24 cellular contexts compared by ENCODE assay signal in the genomic region with DNA sequence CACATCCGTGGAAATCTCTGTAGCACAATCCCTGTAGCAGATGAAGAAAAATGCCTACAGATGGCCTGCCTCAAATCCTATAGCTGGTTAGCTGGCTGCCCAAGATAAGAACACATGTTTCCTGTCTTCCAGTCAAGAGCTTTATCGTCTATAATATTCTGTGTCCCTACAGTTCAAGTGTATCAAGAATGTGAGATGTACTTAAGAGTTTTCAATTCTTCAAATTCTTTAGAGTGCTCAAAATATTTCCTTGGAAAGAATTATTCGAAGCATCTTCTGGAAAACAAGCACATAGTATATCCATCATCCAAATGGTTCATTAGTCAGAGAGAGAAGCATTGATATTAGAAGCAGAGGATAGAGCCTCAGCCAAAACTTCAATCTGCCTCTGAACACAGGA.
DNase-seq lines count a peak whose midpoint lies in the region; FAIRE-seq and TF ChIP-seq lines count a peak whose summit lies in the region.
"Had no signal": no experiment of that assay in that cellular context is flagged by ENCODE, and none has a peak within 500 bp of the region (broad histone marks: within the 10 kb centered on the region; RNA-seq: fewer than 3 reads in every experiment).

No MANE protein-coding gene starts in this region.

- H3K4me3 ChIP-seq in AG10803 (ENCODE audit: low read length) (no peak overlapping the region), Loucy (ENCODE audit: low read length, poor library complexity, severe bottlenecking) (no peak overlapping the region)
- H3K4me3 ChIP-seq: MG63, neural progenitor cell, thyroid gland had no signal

- intact Hi-C loops in head of caudate nucleus (cut with DNase I), result no loop called here

- no peaks in the 10 kb centered on the region for H3K27me3 Mint-ChIP-seq in T-helper 2 cell treated with Interferon-gamma antibody and Interleukin-4, amounts not matched to agents 5 μg/mL and 100 μg/mL, for 36 hours (ENCODE audit: low read depth)
- H3K27me3 Mint-ChIP-seq: activated naive CD4-positive, alpha-beta T cell treated with anti-CD3 and anti-CD28 coated beads, Interleukin-2, amount 50 U/mL, for 24 hours had no signal

- no peaks in the 10 kb centered on the region for H3F3A ChIP-seq in Loucy (ENCODE audit: low read depth)

- H3K9ac ChIP-seq in Loucy (ENCODE audit: low read depth, low read length, poor library complexity, severe bottlenecking), result no peak overlapping the region
- H3K9ac ChIP-seq: neural progenitor cell had no signal

- no peak for FAIRE-seq in GM19239 (lab: Jason Lieb, UNC)
- FAIRE-seq: kidney had no signal

- H3K4me1 Mint-ChIP-seq in T-helper 2 cell treated with Interferon-gamma antibody and Interleukin-4, amounts not matched to agents 5 μg/mL and 100 μg/mL, for 36 hours (ENCODE audit: low read depth), result peaks cover 29% of the 10 kb centered on the region

- H3K4me3 Mint-ChIP-seq in T-helper 2 cell treated with Interferon-gamma antibody and Interleukin-4, amounts not matched to agents 5 μg/mL and 100 μg/mL, for 36 hours, result no peak overlapping the region
- H3K4me3 Mint-ChIP-seq: activated CD8-positive, alpha-beta T cell treated with anti-CD3 and anti-CD28 coated beads, Interleukin-2, amount 10 ng/mL, durations not matched to agents 7 days and 5 days; activated naive CD4-positive, alpha-beta T cell treated with anti-CD3 and anti-CD28 coated beads, Interleukin-2, amount 50 U/mL, for 24 hours; CD8-positive, alpha-beta T cell; dendritic cell treated with granulocyte-macrophage colony-stimulating factor and Interleukin-4, amounts not matched to agents 40 ng/mL and 50 ng/mL, for 4 days; H9; neural progenitor cell; stimulated activated naive B cell treated with anti-CD40 and anti-IgM and Interleukin-4, amounts not matched to agents 10 μg/mL and 1 μg/mL and 100 μg/mL, for 72 hours; T-helper 1 cell treated with Interleukin-12 subunit alpha and Interleukin-12 subunit beta and Interleukin-4 antibody, amounts not matched to agents 30 μg/mL and 1 μg/mL, for 36 hours had no signal

- H2AFZ ChIP-seq in Loucy (ENCODE audit: low read length), result no peak overlapping the region
- H2AFZ ChIP-seq: neural progenitor cell had no signal

- no peaks in the 10 kb centered on the region for H3K9me3 ChIP-seq in Loucy (ENCODE audit: insufficient read depth, low read depth, low read length)
- H3K9me3 ChIP-seq: MG63, thyroid gland had no signal

- peaks cover 3% of the 10 kb centered on the region for H3K9me3 Mint-ChIP-seq in T-helper 2 cell treated with Interferon-gamma antibody and Interleukin-4, amounts not matched to agents 5 μg/mL and 100 μg/mL, for 36 hours
- H3K9me3 Mint-ChIP-seq: activated naive CD4-positive, alpha-beta T cell treated with anti-CD3 and anti-CD28 coated beads, Interleukin-2, amount 50 U/mL, for 24 hours; CD8-positive, alpha-beta T cell; dendritic cell treated with granulocyte-macrophage colony-stimulating factor and Interleukin-4, amounts not matched to agents 40 ng/mL and 50 ng/mL, for 4 days; H9; stimulated activated naive B cell treated with anti-CD40 and anti-IgM and Interleukin-4, amounts not matched to agents 10 μg/mL and 1 μg/mL and 100 μg/mL, for 72 hours; T-helper 1 cell treated with Interleukin-12 subunit alpha and Interleukin-12 subunit beta and Interleukin-4 antibody, amounts not matched to agents 30 μg/mL and 1 μg/mL, for 36 hours had no signal

- H4K20me1 ChIP-seq in Loucy (ENCODE audit: insufficient read depth, low read length, poor library complexity, severe bottlenecking), result no peaks in the 10 kb centered on the region

- no peaks in the 10 kb centered on the region for H3K36me3 Mint-ChIP-seq in T-helper 2 cell treated with Interferon-gamma antibody and Interleukin-4, amounts not matched to agents 5 μg/mL and 100 μg/mL, for 36 hours (ENCODE audit: low read depth)
- H3K36me3 Mint-ChIP-seq: activated naive CD4-positive, alpha-beta T cell treated with anti-CD3 and anti-CD28 coated beads, Interleukin-2, amount 50 U/mL, for 24 hours; CD8-positive, alpha-beta T cell; neural progenitor cell; stimulated activated naive B cell treated with anti-CD40 and anti-IgM and Interleukin-4, amounts not matched to agents 10 μg/mL and 1 μg/mL and 100 μg/mL, for 72 hours had no signal

- H3K4me2 ChIP-seq in Loucy (ENCODE audit: low read depth, low read length, poor library complexity, severe bottlenecking), result peak overlapping the region; percentile 28
- H3K4me2 ChIP-seq: neural progenitor cell had no signal

- no peaks in the 10 kb centered on the region for H3K36me3 ChIP-seq in Loucy (ENCODE audit: insufficient read depth, low read length)
- H3K36me3 ChIP-seq: MG63, neural progenitor cell, thyroid gland had no signal

- no peak overlapping the region for H3K27ac Mint-ChIP-seq in T-helper 2 cell treated with Interferon-gamma antibody and Interleukin-4, amounts not matched to agents 5 μg/mL and 100 μg/mL, for 36 hours
- H3K27ac Mint-ChIP-seq: activated CD8-positive, alpha-beta T cell treated with anti-CD3 and anti-CD28 coated beads, Interleukin-2, amount 10 ng/mL, durations not matched to agents 7 days and 5 days; activated naive CD4-positive, alpha-beta T cell treated with anti-CD3 and anti-CD28 coated beads, Interleukin-2, amount 50 U/mL, for 24 hours; CD8-positive, alpha-beta T cell; dendritic cell treated with granulocyte-macrophage colony-stimulating factor and Interleukin-4, amounts not matched to agents 40 ng/mL and 50 ng/mL, for 4 days; H9; neural progenitor cell; stimulated activated naive B cell treated with anti-CD40 and anti-IgM and Interleukin-4, amounts not matched to agents 10 μg/mL and 1 μg/mL and 100 μg/mL, for 72 hours; T-helper 1 cell treated with Interleukin-12 subunit alpha and Interleukin-12 subunit beta and Interleukin-4 antibody, amounts not matched to agents 30 μg/mL and 1 μg/mL, for 36 hours had no signal

- TF ChIP-seq CTCF in AG10803 (conservative IDR thresholded peaks at IDR 0.05; ENCODE audit: low read length) (no peak), Loucy (conservative IDR thresholded peaks at IDR 0.05; ENCODE audit: low read length) (no peak)

- no peaks in the 10 kb centered on the region for H3K9me2 ChIP-seq in Loucy (replicated peaks; ENCODE audit: low read depth, low read length)

- no peaks in the 10 kb centered on the region for H3K27me3 ChIP-seq in Loucy (ENCODE audit: insufficient read depth, low read length, poor library complexity, severe bottlenecking)
- H3K27me3 ChIP-seq: neural progenitor cell, thyroid gland had no signal

- peaks cover 39% of the 10 kb centered on the region for H3K4me1 ChIP-seq in Loucy (ENCODE audit: insufficient read depth, low read length, poor library complexity, severe bottlenecking)
- H3K4me1 ChIP-seq: neural progenitor cell, thyroid gland had no signal

- H3K79me2 ChIP-seq in Loucy (ENCODE audit: insufficient read depth, low read length), result no peaks in the 10 kb centered on the region

- DNase-seq in AG10803 (ENCODE audit: low read depth) (peak; percentile 78), amniotic epithelial cell (ENCODE audit: low read depth) (peak; percentile 60), iris pigment epithelial cell (ENCODE audit: low read depth) (peak; percentile 86), GM19239 (ENCODE audit: insufficient read length, low spot score) (no peak), NCI-H187 treated with DMSO at 0.1 percent for 48 hours (lab: John Stamatoyannopoulos, UW) (no peak), head of caudate nucleus (no peak)
- no peak for DNase-seq in T-helper 2 cell treated with Interferon-gamma antibody and Interleukin-4, amounts not matched to agents 5 μg/mL and 100 μg/mL, for 36 hours (ENCODE audit: low spot score)
- DNase-seq: ACHN; activated CD4-positive, CD25-positive, alpha-beta regulatory T cell; activated CD8-positive, alpha-beta T cell treated with anti-CD3 and anti-CD28 coated beads, Interleukin-2, amount 10 ng/mL, durations not matched to agents 7 days and 5 days; activated T-cell treated with anti-CD3 and anti-CD28 coated beads, Interleukin-2, amount 50 U/mL, for 48 hours; CD8-positive, alpha-beta T cell; erythroblast; H9; kidney; MG63; NCI-H1694 treated with DMSO at 0.1 percent for 48 hours; stimulated activated naive B cell treated with anti-CD40 and anti-IgM and Interleukin-4, amounts not matched to agents 10 μg/mL and 1 μg/mL and 100 μg/mL, for 72 hours; thyroid gland had no signal

Comparison
In these comparisons a context has a peak if more than half of its experiments do, and no peak if none do; other contexts are left out.
1. DNase-seq: peak in AG10803 (single experiment), amniotic epithelial cell (single experiment) and iris pigment epithelial cell (single experiment); none in GM19239 (single experiment), NCI-H187 treated with DMSO at 0.1 percent for 48 hours (single experiment), T-helper 2 cell treated with Interferon-gamma antibody and Interleukin-4, amounts not matched to agents 5 μg/mL and 100 μg/mL, for 36 hours (single experiment) and head of caudate nucleus (0 of 42).